ENCODE assay signal across 9 cellular contexts in the genomic region with DNA sequence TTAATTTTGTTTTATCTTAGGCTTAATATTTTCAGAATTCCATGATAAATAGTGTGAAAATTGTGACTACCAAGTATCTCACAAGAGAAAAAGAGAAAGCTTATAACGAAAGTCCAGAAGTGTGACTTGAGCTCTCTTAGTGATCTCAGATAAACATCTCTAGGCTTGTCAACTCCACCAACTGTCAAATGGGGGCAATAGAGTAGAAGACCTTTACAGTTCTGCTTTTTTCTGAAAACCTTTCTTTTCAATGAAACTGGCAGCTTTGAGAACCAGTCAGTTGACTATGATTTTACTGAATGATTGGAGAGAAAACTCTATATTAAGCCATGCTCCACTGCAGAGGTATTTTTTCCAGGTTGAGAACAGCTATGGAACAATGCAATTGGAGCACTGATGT.
DNase-seq lines count a peak whose midpoint lies in the region; ATAC-seq, FAIRE-seq and TF ChIP-seq lines count a peak whose summit lies in the region.
"Had no signal": no experiment of that assay in that cellular context is flagged by ENCODE, and none has a peak within 500 bp of the region (broad histone marks: within the 10 kb centered on the region; RNA-seq: fewer than 3 reads in every experiment).

No MANE protein-coding gene starts in this region.

- H3K27ac ChIP-seq in keratinocyte (ENCODE audit: control insufficient read depth, insufficient read depth, low read length), result no peak overlapping the region
- H3K27ac ChIP-seq in CD4-positive, alpha-beta T cell (ENCODE audit: low read depth, low read length), result no peak overlapping the region

- no peak overlapping the region for H2AFZ ChIP-seq in keratinocyte (ENCODE audit: control insufficient read depth, low read length)

- DNase-seq in keratinocyte (ENCODE audit: low read depth, low spot score), result no peak
- no peak for DNase-seq in effector CD8-positive, alpha-beta T cell (lab: John Stamatoyannopoulos, UW)
- no peak for DNase-seq in central memory CD4-positive, alpha-beta T cell
- no peak for DNase-seq in CD4-positive, alpha-beta T cell
- no peak for DNase-seq in activated CD4-positive, alpha-beta T cell treated with anti-CD3 and anti-CD28 coated beads, Interleukin-2, amount 50 U/mL, for 48 hours

- H3K9me3 Mint-ChIP-seq in CD4-positive, alpha-beta T cell, result peaks cover 3% of the 10 kb centered on the region

- TF ChIP-seq CTCF in keratinocyte (optimal IDR thresholded peaks at IDR 0.05 in 1 of 3, IDR thresholded peaks at IDR 0.05 in 1 of 3, conservative IDR thresholded peaks at IDR 0.05 in 1 of 3; ENCODE audit: extremely low read depth in 1 of 3, insufficient read depth in 2 of 3, low read length in 3 of 3), result no peak
- TF ChIP-seq CTCF in CD4-positive, alpha-beta T cell (IDR thresholded peaks at IDR 0.05), result no peak

- TF ChIP-seq RAD21 in Ishikawa (IDR thresholded peaks at IDR 0.05; ENCODE audit: low read depth), result peak; percentile 16

- intact Hi-C loops in CD4-positive, alpha-beta T cell (cut with DNase I, micrococcal nuclease), result no loop called here

- H3K27ac Mint-ChIP-seq in CD4-positive, alpha-beta T cell, result no peak overlapping the region

- peaks cover 6% of the 10 kb centered on the region for H3K36me3 Mint-ChIP-seq in CD4-positive, alpha-beta T cell (ENCODE audit: low read depth)

- H3K9me1 ChIP-seq in keratinocyte (ENCODE audit: control insufficient read depth, extremely low read depth, insufficient read depth, low read length), result no peaks in the 10 kb centered on the region

- no peaks in the 10 kb centered on the region for H3K79me2 ChIP-seq in keratinocyte (ENCODE audit: control insufficient read depth, insufficient read depth, low read length)

- POLR2A ChIA-PET in CD4-positive, alpha-beta T cell (lab: Charles Lee), result no interaction called here

- peak; percentile 23 for FAIRE-seq in keratinocyte (lab: Jason Lieb, UNC)
- FAIRE-seq: G401.6 had no signal

- no peak for TF ChIP-seq EP300 in Ishikawa (IDR thresholded peaks at IDR 0.05; ENCODE audit: borderline replicate concordance)

- CTCF ChIA-PET in CD4-positive, alpha-beta T cell (lab: Charles Lee), result no interaction called here

- no peaks in the 10 kb centered on the region for H3K36me3 ChIP-seq in keratinocyte (ENCODE audit: control insufficient read depth in 2 of 2, extremely low read depth in 1 of 2, insufficient read depth in 2 of 2, low read length in 2 of 2)

- H4K20me1 ChIP-seq in keratinocyte (ENCODE audit: control insufficient read depth, extremely low read depth, insufficient read depth, low read length), result no peaks in the 10 kb centered on the region

- H3K9ac ChIP-seq in keratinocyte (ENCODE audit: control insufficient read depth, extremely low read depth, insufficient read depth, low read length), result no peak overlapping the region

- H3K27me3 Mint-ChIP-seq in CD4-positive, alpha-beta T cell, result no peaks in the 10 kb centered on the region

- H3K4me1 Mint-ChIP-seq in CD4-positive, alpha-beta T cell (ENCODE audit: low read depth), result no peaks in the 10 kb centered on the region

- dilution Hi-C loops in keratinocyte (cut with MboI; ENCODE audit: extremely low pct_ligation_motif_present, low sequenced_read_pairs), result no loop called here

- H3K4me2 ChIP-seq in keratinocyte (ENCODE audit: control insufficient read depth, extremely low read depth, insufficient read depth, low read depth, low read length), result no peak overlapping the region

- H3K4me3 ChIP-seq in keratinocyte (ENCODE audit: control insufficient read depth in 2 of 3, extremely low read depth in 1 of 3, insufficient read depth in 2 of 3, low read depth in 1 of 3, low read length in 3 of 3), result no peak overlapping the region

- peaks cover 44% of the 10 kb centered on the region for H3K4me1 ChIP-seq in keratinocyte (ENCODE audit: control insufficient read depth, extremely low read depth, insufficient read depth, low read length)

- no peaks in the 10 kb centered on the region for H3K9me3 ChIP-seq in keratinocyte (ENCODE audit: control insufficient read depth, low read depth, low read length)
- H3K9me3 ChIP-seq in CD4-positive, alpha-beta T cell (ENCODE audit: control insufficient read depth, low read length), result no peaks in the 10 kb centered on the region

- ATAC-seq in GM18873 (IDR thresholded peaks at IDR 0.05; ENCODE audit: low FRiP score, unreplicated experiment) (peak; percentile 60), HG02759 (IDR thresholded peaks at IDR 0.05; ENCODE audit: unreplicated experiment) (peak; percentile 68)
- ATAC-seq in CD4-positive, alpha-beta T cell (ENCODE audit: poor library complexity), result no peak

- H3K27me3 ChIP-seq in keratinocyte (ENCODE audit: control insufficient read depth, extremely low read depth, insufficient read depth, low read length), result no peaks in the 10 kb centered on the region
- no peaks in the 10 kb centered on the region for H3K27me3 ChIP-seq in CD4-positive, alpha-beta T cell (ENCODE audit: control insufficient read depth, insufficient read depth, low read length)

- no peak overlapping the region for H3K4me3 Mint-ChIP-seq in CD4-positive, alpha-beta T cell

TF ChIP-seq in Ishikawa, 13 proteins besides CTCF, POLR2A, EP300 and RAD21:
- TF ChIP-seq CEBPB (IDR thresholded peaks at IDR 0.05), result no peak
- no peak for TF ChIP-seq TCF12 (IDR thresholded peaks at IDR 0.05; ENCODE audit: low read depth)
- no peak for TF ChIP-seq REST (IDR thresholded peaks at IDR 0.05; ENCODE audit: low read depth)
- no peak for TF ChIP-seq ZBTB7A (IDR thresholded peaks at IDR 0.05; ENCODE audit: low read depth)
- TF ChIP-seq TAF1 (IDR thresholded peaks at IDR 0.05; ENCODE audit: low read depth), result no peak
- no peak for TF ChIP-seq CREB1 (IDR thresholded peaks at IDR 0.05; ENCODE audit: low read depth)
- TF ChIP-seq USF1 (IDR thresholded peaks at IDR 0.05), result no peak
- no peak for TF ChIP-seq EGR1 (IDR thresholded peaks at IDR 0.05)
- no peak for TF ChIP-seq NFIC (IDR thresholded peaks at IDR 0.05)
- no peak for TF ChIP-seq FOXM1 (IDR thresholded peaks at IDR 0.05; ENCODE audit: borderline replicate concordance, low read depth)
- TF ChIP-seq MAX (IDR thresholded peaks at IDR 0.05), result no peak
- no peak for TF ChIP-seq TEAD4 (IDR thresholded peaks at IDR 0.05)
